In genomic region chr7:99143522-99143852, GRCh38 we compare ENCODE assay signal across 8 cellular contexts. TPM values are rescaled to one million over a fixed set of nuclear protein-coding genes. Genes with fewer than 3 reads are reported as not detected.
DNase-seq lines count a peak whose midpoint lies in the region; ATAC-seq and TF ChIP-seq lines count a peak whose summit lies in the region.

No MANE protein-coding gene starts in this region.

- peak overlapping the region; percentile 83 for H3K27ac ChIP-seq in cingulate gyrus (ENCODE audit: low read depth, low read length)
- H3K27ac ChIP-seq in neural cell (ENCODE audit: low read length) = peak overlapping the region; percentile 41

- H2AFZ ChIP-seq in neural cell (ENCODE audit: low read depth, low read length) = no peak overlapping the region

- no peak for TF ChIP-seq RAD21 in neural cell (conservative IDR thresholded peaks at IDR 0.05)

- no peaks in the 10 kb centered on the region for H3K27me3 ChIP-seq in neural cell (ENCODE audit: insufficient read depth, low read depth, low read length)

- no peaks in the 10 kb centered on the region for H3K9me3 ChIP-seq in neural cell (ENCODE audit: low read length)

- H3K9me2 ChIP-seq in neural cell (ENCODE audit: insufficient read depth, low read length) = no peaks in the 10 kb centered on the region

- DNase-seq in AG09309 (ENCODE audit: low read depth) = no peak
- DNase-seq in NCI-H2196 treated with DMSO at 0.1 percent for 48 hours (lab: John Stamatoyannopoulos, UW; ENCODE audit: unreplicated experiment) = no peak
- no peak for DNase-seq in NCI-H748 treated with DMSO at 0.1 percent for 48 hours (lab: John Stamatoyannopoulos, UW)
- DNase-seq in foreskin melanocyte = no peak

- TF ChIP-seq EP300 in neural cell (conservative IDR thresholded peaks at IDR 0.05; ENCODE audit: poor library complexity, severe bottlenecking) = no peak

- ATAC-seq in GM19395 (IDR thresholded peaks at IDR 0.05; ENCODE audit: unreplicated experiment) (peak; percentile 37), HG03571 (IDR thresholded peaks at IDR 0.05; ENCODE audit: unreplicated experiment) (peak; percentile 28)

- peaks cover 24% of the 10 kb centered on the region for H3K79me2 ChIP-seq in neural cell (replicated peaks; ENCODE audit: insufficient read depth, low read length)

- H3K4me3 ChIP-seq in AG09309 (ENCODE audit: control insufficient read depth, low read depth, low read length) = peak overlapping the region; percentile 72
- peak overlapping the region; percentile 73 for H3K4me3 ChIP-seq in neural cell (ENCODE audit: low read length)

- H3F3A ChIP-seq in neural cell (ENCODE audit: insufficient read depth, low read length, poor library complexity, severe bottlenecking) = no peaks in the 10 kb centered on the region

- H3K4me2 ChIP-seq in neural cell (ENCODE audit: low read length) = no peak overlapping the region

- H3K9ac ChIP-seq in neural cell (ENCODE audit: low read length) = peak overlapping the region; percentile 83

- TF ChIP-seq CTCF in AG09309 (IDR thresholded peaks at IDR 0.05; ENCODE audit: control insufficient read depth, insufficient read depth, low read depth, low read length, missing control alignments) = no peak
- no peak for TF ChIP-seq CTCF in neural cell (IDR thresholded peaks at IDR 0.05; ENCODE audit: poor library complexity, severe bottlenecking)

- no peaks in the 10 kb centered on the region for H3K36me3 ChIP-seq in neural cell (ENCODE audit: insufficient read depth, low read length)

- no peaks in the 10 kb centered on the region for H4K20me1 ChIP-seq in neural cell (ENCODE audit: insufficient read depth)

TF ChIP-seq in neural cell, 6 proteins besides CTCF, POLR2A, EP300 and RAD21:
- TF ChIP-seq REST (IDR thresholded peaks at IDR 0.05; ENCODE audit: borderline replicate concordance) (no peak), POLR2AphosphoS5 (IDR thresholded peaks at IDR 0.05) (peak; percentile 73)

RNA-seq across cellular contexts. Expression of gene SMURF1, which starts 0.4 kb away (rescaled TPM):
- polyA plus RNA-seq in neural cell = 22.9 and 27.3 TPM in 2 replicates
- polyA minus RNA-seq in neural cell = 58.5 and 61.8 TPM in 2 replicates
